In genomic region chr17:41771389-41772206, GRCh38 we compare ENCODE assay signal across 2 cellular contexts.
TF ChIP-seq lines count a peak whose summit lies in the region.

No MANE protein-coding gene starts in this region.

TF ChIP-seq in IMR-90, 13 proteins besides CTCF, POLR2A, EP300 and RAD21 (continued from another document):
- TF ChIP-seq, protein P1, sequence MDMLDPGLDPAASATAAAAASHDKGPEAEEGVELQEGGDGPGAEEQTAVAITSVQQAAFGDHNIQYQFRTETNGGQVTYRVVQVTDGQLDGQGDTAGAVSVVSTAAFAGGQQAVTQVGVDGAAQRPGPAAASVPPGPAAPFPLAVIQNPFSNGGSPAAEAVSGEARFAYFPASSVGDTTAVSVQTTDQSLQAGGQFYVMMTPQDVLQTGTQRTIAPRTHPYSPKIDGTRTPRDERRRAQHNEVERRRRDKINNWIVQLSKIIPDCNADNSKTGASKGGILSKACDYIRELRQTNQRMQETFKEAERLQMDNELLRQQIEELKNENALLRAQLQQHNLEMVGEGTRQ (IDR thresholded peaks at IDR 0.05; ENCODE audit: low read depth, low read length) = no peak
- TF ChIP-seq RCOR1 (IDR thresholded peaks at IDR 0.05; ENCODE audit: insufficient replicate concordance, low read length) (no peak), MAZ (IDR thresholded peaks at IDR 0.05; ENCODE audit: borderline replicate concordance, low read depth, low read length) (no peak), MXI1 (IDR thresholded peaks at IDR 0.05; ENCODE audit: borderline replicate concordance, low read depth, low read length) (no peak), CEBPB (IDR thresholded peaks at IDR 0.05; ENCODE audit: low read depth, low read length) (no peak), ELK1 (IDR thresholded peaks at IDR 0.05; ENCODE audit: borderline replicate concordance, low read depth, low read length) (no peak)

TF ChIP-seq in liver, 16 proteins besides CTCF, POLR2A, EP300 and RAD21 (continued from another document):
- TF ChIP-seq REST (IDR thresholded peaks at IDR 0.05) = no peak
- TF ChIP-seq EGR1 (IDR thresholded peaks at IDR 0.05; ENCODE audit: low read depth in 2 of 2) = no peak
- no peak for TF ChIP-seq TAF1 (conservative IDR thresholded peaks at IDR 0.05)
- TF ChIP-seq HNF4A (conservative IDR thresholded peaks at IDR 0.05) = no peak
TF ChIP-seq in liver: peak in this region for 0.
